ENCODE assay signal across 11 cellular contexts in genomic region chr18:390748-391478, GRCh38.
A peak's percentile ranks its signal among the peaks of the same experiment; 100 is the strongest.
DNase-seq lines count a peak whose midpoint lies in the region; TF ChIP-seq lines count a peak whose summit lies in the region.
"Had no signal": no experiment of that assay in that cellular context is flagged by ENCODE, and none has a peak within 500 bp of the region (broad histone marks: within the 10 kb centered on the region; RNA-seq: fewer than 3 reads in every experiment).

No MANE protein-coding gene starts in this region.

- no peak overlapping the region for H4K8ac ChIP-seq in mesenchymal stem cell (ENCODE audit: low read length)

- WGBS in mesenchymal stem cell: 94% methylated on average over 13 of the region's 13 CpGs

- H3K9ac ChIP-seq in BLaER1 treated with 17β-estradiol and CSF1 and Interleukin-3, amounts not matched to agents 10 nM and 100 nM: peak overlapping the region in 3 of 11 experiments; percentile 1 to 61 (median 4); a peak in 2 of 22 replicates
- no peak overlapping the region for H3K9ac ChIP-seq in mesenchymal stem cell (ENCODE audit: low read length)

- intact Hi-C loops in vagina (cut with DNase I): no loop called here

- H3K4me1 ChIP-seq in BLaER1 treated with 17β-estradiol and CSF1 and Interleukin-3, amounts not matched to agents 10 nM and 100 nM: peaks cover 33 to 93% (median 36%) of the 10 kb centered on the region in 10 experiments
- peaks cover 8% of the 10 kb centered on the region for H3K4me1 ChIP-seq in mesenchymal stem cell (ENCODE audit: control insufficient read depth, insufficient read depth, low read depth, low read length)
- peaks cover 17% of the 10 kb centered on the region for H3K4me1 ChIP-seq in vagina

- peak; percentile 20 for DNase-seq in MV-4-11 (lab: John Stamatoyannopoulos, UW)
- no peak for DNase-seq in mesenchymal stem cell
- DNase-seq in retina: no peak
- no peak for DNase-seq in vagina (ENCODE audit: extremely low spot score in 2 of 2)
- DNase-seq in stimulated activated CD4-positive, alpha-beta T cell treated with anti-CD3 and anti-CD28 coated beads, Interleukin-12 subunit alpha, Interleukin-12 subunit beta, amount 100 ng/mL, for 4 hours: no peak
- DNase-seq: Calu3; CD4-positive, alpha-beta T cell; GF-D8; HCEC 1CT; HFFc6 had no signal

- no peaks in the 10 kb centered on the region for H3K27me3 ChIP-seq in BLaER1 treated with 17β-estradiol and CSF1 and Interleukin-3, amounts not matched to agents 10 nM and 100 nM
- H3K27me3 ChIP-seq in mesenchymal stem cell (ENCODE audit: control insufficient read depth in 1 of 2, insufficient read depth in 1 of 2, low read length in 2 of 2) (no peaks in the 10 kb centered on the region), vagina (peaks cover 4% of the 10 kb centered on the region)

- TF ChIP-seq POLR2A in vagina (IDR thresholded peaks at IDR 0.05): no peak

- no peak overlapping the region for H2BK5ac ChIP-seq in mesenchymal stem cell (ENCODE audit: low read depth, low read length, poor library complexity, severe bottlenecking)

- no peak overlapping the region for H2BK12ac ChIP-seq in mesenchymal stem cell (ENCODE audit: low read length in 2 of 2)

- H3K36me3 ChIP-seq in BLaER1 treated with 17β-estradiol and CSF1 and Interleukin-3, amounts not matched to agents 10 nM and 100 nM: peaks cover 0 to 27% (median 0%) of the 10 kb centered on the region in 11 experiments; a peak in 4 of 22 replicates
- peaks cover 0 to 15% of the 10 kb centered on the region in 2 experiments for H3K36me3 ChIP-seq in mesenchymal stem cell (ENCODE audit: control insufficient read depth in 1 of 2, insufficient read depth in 2 of 2, low read depth in 1 of 2, low read length in 2 of 2)
- no peaks in the 10 kb centered on the region for H3K36me3 ChIP-seq in vagina

- no peaks in the 10 kb centered on the region for H3K79me1 ChIP-seq in mesenchymal stem cell (replicated peaks; ENCODE audit: low read length, poor library complexity, severe bottlenecking)

- no peak overlapping the region for H2BK120ac ChIP-seq in mesenchymal stem cell (ENCODE audit: low read depth, low read length)

- no peak overlapping the region for H2BK15ac ChIP-seq in mesenchymal stem cell (ENCODE audit: low read depth, poor library complexity, severe bottlenecking)

- TF ChIP-seq CTCF in vagina (IDR thresholded peaks at IDR 0.05): no peak

- H3K4me2 ChIP-seq in BLaER1 treated with 17β-estradiol and CSF1 and Interleukin-3, amounts not matched to agents 10 nM and 100 nM: peak overlapping the region; percentile 66 to 87 (median 78)
- no peak overlapping the region for H3K4me2 ChIP-seq in mesenchymal stem cell (ENCODE audit: low read length, poor library complexity, severe bottlenecking)

- H4K20me1 ChIP-seq in BLaER1 treated with 17β-estradiol and CSF1 and Interleukin-3, amounts not matched to agents 10 nM and 100 nM: no peaks in the 10 kb centered on the region

- peaks cover under 1 to 31% (median 11%) of the 10 kb centered on the region in 11 experiments; a peak in 14 of 22 replicates for H3K9me3 ChIP-seq in BLaER1 treated with 17β-estradiol and CSF1 and Interleukin-3, amounts not matched to agents 10 nM and 100 nM (replicated peaks in 1 of 11)
- H3K9me3 ChIP-seq in mesenchymal stem cell (ENCODE audit: control insufficient read depth, low read length) (no peaks in the 10 kb centered on the region), vagina (no peaks in the 10 kb centered on the region)

- H3K23ac ChIP-seq in mesenchymal stem cell (ENCODE audit: low read length in 2 of 2): no peak overlapping the region

- H4K91ac ChIP-seq in mesenchymal stem cell (ENCODE audit: low read length): peak overlapping the region; percentile 41

- H2AK5ac ChIP-seq in mesenchymal stem cell (ENCODE audit: low read length, severe bottlenecking): no peak overlapping the region

- no peak overlapping the region for H3K4me3 ChIP-seq in BLaER1 treated with 17β-estradiol and CSF1 and Interleukin-3, amounts not matched to agents 10 nM and 100 nM
- H3K4me3 ChIP-seq in mesenchymal stem cell (ENCODE audit: insufficient read depth in 1 of 2, low read depth in 1 of 2, low read length in 2 of 2) (no peak overlapping the region), vagina (no peak overlapping the region)

- no peak overlapping the region for H3K14ac ChIP-seq in mesenchymal stem cell (ENCODE audit: low read length in 2 of 2)

- H3K18ac ChIP-seq in mesenchymal stem cell (ENCODE audit: low read depth in 1 of 2, low read length in 2 of 2): no peak overlapping the region

- H3K27ac ChIP-seq in BLaER1 treated with 17β-estradiol and CSF1 and Interleukin-3, amounts not matched to agents 10 nM and 100 nM: peak overlapping the region in 7 of 11 experiments; percentile 9 to 55 (median 19); a peak in 12 of 22 replicates
- H3K27ac ChIP-seq in mesenchymal stem cell (ENCODE audit: low read length, poor library complexity, severe bottlenecking): no peak overlapping the region
- no peak overlapping the region for H3K27ac ChIP-seq in vagina

- H3K4ac ChIP-seq in mesenchymal stem cell (ENCODE audit: low read depth in 1 of 2, low read length in 2 of 2): no peak overlapping the region

- no peak overlapping the region for H2AFZ ChIP-seq in mesenchymal stem cell (ENCODE audit: low read depth, low read length)

Comparison
In these comparisons a context has a peak if more than half of its experiments do, and no peak if none do; other contexts are left out.
1. H3K27ac ChIP-seq: peak in BLaER1 treated with 17β-estradiol and CSF1 and Interleukin-3, amounts not matched to agents 10 nM and 100 nM (7 of 11); none in mesenchymal stem cell (single experiment) and vagina (single experiment).